In genomic region chr10:91091780-91092179, GRCh38 we compare ENCODE assay signal across 26 cellular contexts.
"Had no signal": no experiment of that assay in that cellular context is flagged by ENCODE, and none has a peak within 500 bp of the region (broad histone marks: within the 10 kb centered on the region; RNA-seq: fewer than 3 reads in every experiment).

No MANE protein-coding gene starts in this region.

- H3K9me3 ChIP-seq: gastroesophageal sphincter had no signal

- H3K4me1 ChIP-seq: breast epithelium, foreskin keratinocyte had no signal

- H3K36me3 ChIP-seq: ascending aorta, breast epithelium, cardiac muscle cell, gastroesophageal sphincter had no signal

- H3K27me3 ChIP-seq: ascending aorta, breast epithelium, cardiac muscle cell, dorsolateral prefrontal cortex, gastroesophageal sphincter had no signal

- DNase-seq: activated CD4-positive, alpha-beta memory T cell treated with anti-CD3 and anti-CD28 coated beads for 36 hours; activated CD4-positive, alpha-beta T cell treated with anti-CD3 and anti-CD28 coated beads for 36 hours; activated CD4-positive, alpha-beta T cell treated with anti-CD3 and anti-CD28 coated beads, Interleukin-2, amount 10 ng/mL, durations not matched to agents 24 days and 14 days; activated CD4-positive, CD25-positive, alpha-beta regulatory T cell; activated CD4-positive, CD25-positive, alpha-beta regulatory T cell treated with anti-CD3 and anti-CD28 coated beads, Interleukin-2, amount 50 U/mL, for 72 hours; activated CD8-positive, alpha-beta memory T cell treated with anti-CD3 and anti-CD28 coated beads, Interleukin-2, amount 50 U/mL, for 48 hours; activated CD8-positive, alpha-beta T cell treated with anti-CD3 and anti-CD28 coated beads, Interleukin-2, amount 10 ng/mL, durations not matched to agents 7 days and 5 days; activated gamma-delta T cell; activated naive CD4-positive, alpha-beta T cell; activated naive CD4-positive, alpha-beta T cell treated with anti-CD3 and anti-CD28 coated beads, Interleukin-2, amount 10 ng/mL, durations not matched to agents 7 days and 5 days; activated naive CD8-positive, alpha-beta T cell treated with anti-CD3 and anti-CD28 coated beads, Interleukin-2, amount 10 ng/mL, durations not matched to agents 7 days and 5 days; activated T-cell treated with anti-CD3 and anti-CD28 coated beads for 4 hours; activated T-cell treated with anti-CD3 and anti-CD28 coated beads, Interleukin-2, amount 50 U/mL, for 24 hours; activated T-cell treated with anti-CD3 and anti-CD28 coated beads, Interleukin-2, amount 50 U/mL, for 72 hours; central memory CD4-positive, alpha-beta T cell; dorsolateral prefrontal cortex; effector memory CD4-positive, alpha-beta T cell; endodermal cell; foreskin keratinocyte had no signal

- H3K27ac ChIP-seq: breast epithelium, cardiac muscle cell, dorsolateral prefrontal cortex, foreskin keratinocyte, gastroesophageal sphincter had no signal

- H3K4me3 ChIP-seq: ascending aorta, breast epithelium, cardiac muscle cell, coronary artery, dorsolateral prefrontal cortex, gastroesophageal sphincter had no signal

- ATAC-seq: activated CD8-positive, alpha-beta T cell treated with anti-CD3 and anti-CD28 coated beads, Interleukin-2, amount 10 ng/mL, durations not matched to agents 7 days and 5 days; activated naive CD4-positive, alpha-beta T cell treated with anti-CD3 and anti-CD28 coated beads, Interleukin-2, amount 50 U/mL, for 72 hours; activated T-cell treated with anti-CD3 and anti-CD28 coated beads, Interleukin-2, amount 50 U/mL, for 72 hours; esophagus mucosa; foreskin keratinocyte; gastroesophageal sphincter had no signal
